12 cellular contexts compared by ENCODE assay signal in the genomic region with DNA sequence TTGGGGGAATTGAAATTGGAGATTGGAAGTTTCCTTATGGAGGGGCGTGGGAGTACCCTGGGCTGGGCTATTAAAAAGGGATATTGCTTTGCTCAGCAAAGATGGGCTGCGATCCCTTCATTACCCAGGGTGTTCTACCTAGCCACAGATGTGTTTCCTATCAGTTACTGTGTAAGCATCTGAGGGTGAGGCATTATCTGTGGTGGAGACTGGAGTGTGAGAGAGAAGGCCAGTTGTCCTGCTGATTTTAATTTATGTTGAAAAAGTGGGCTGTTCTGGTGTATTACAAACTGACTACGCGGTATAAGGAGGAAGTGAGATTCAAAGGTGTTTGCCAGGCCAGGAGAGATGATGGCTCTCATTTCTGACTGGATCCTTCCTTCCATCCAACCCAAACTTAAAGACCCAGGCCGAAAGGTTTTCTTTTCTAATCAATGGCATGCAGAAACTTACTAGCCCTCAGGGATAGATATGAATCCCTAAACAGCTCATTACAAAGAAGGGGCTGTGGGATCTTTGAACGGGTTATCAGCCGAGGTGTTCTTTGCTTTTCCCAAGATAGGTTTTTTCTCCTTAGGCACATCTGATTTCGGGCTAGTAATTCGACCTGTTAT. TPM values are rescaled to one million over a fixed set of nuclear protein-coding genes. Genes with fewer than 3 reads are reported as not detected.
DNase-seq lines count a peak whose midpoint lies in the region; ATAC-seq and TF ChIP-seq lines count a peak whose summit lies in the region.
"Had no signal": no experiment of that assay in that cellular context is flagged by ENCODE, and none has a peak within 500 bp of the region (broad histone marks: within the 10 kb centered on the region; RNA-seq: fewer than 3 reads in every experiment).

No MANE protein-coding gene starts in this region.

- H3K27me3 ChIP-seq in RWPE2 (ENCODE audit: insufficient read depth, poor library complexity, severe bottlenecking) (no peaks in the 10 kb centered on the region), fibroblast of lung (ENCODE audit: control insufficient read depth, insufficient read depth, low read length) (no peaks in the 10 kb centered on the region), osteoblast (ENCODE audit: insufficient read depth, low read length) (no peaks in the 10 kb centered on the region)
- H3K27me3 ChIP-seq: gastroesophageal sphincter had no signal

- H3K9ac ChIP-seq in fibroblast of lung (ENCODE audit: insufficient read depth, low read length): no peak overlapping the region

- no peak for ATAC-seq in RWPE2 (ENCODE audit: low read depth)
- no peak for ATAC-seq in GM21526 (IDR thresholded peaks at IDR 0.05; ENCODE audit: low FRiP score, unreplicated experiment)
- no peak for ATAC-seq in effector memory CD8-positive, alpha-beta T cell (replicated peaks)
- ATAC-seq: gastroesophageal sphincter had no signal

- H3K4me1 ChIP-seq in RWPE2 (ENCODE audit: insufficient read depth, poor library complexity, severe bottlenecking): peaks cover 57% of the 10 kb centered on the region
- peaks cover 32% of the 10 kb centered on the region for H3K4me1 ChIP-seq in fibroblast of lung (ENCODE audit: control insufficient read depth, extremely low read depth, insufficient read depth, low read length)
- H3K4me1 ChIP-seq in osteoblast (ENCODE audit: insufficient read depth, low read length): peaks cover 72% of the 10 kb centered on the region

- H3K4me2 ChIP-seq in fibroblast of lung (ENCODE audit: extremely low read depth, insufficient read depth, low read length) (peak overlapping the region; percentile 62), osteoblast (ENCODE audit: insufficient read depth, low read length) (peak overlapping the region; percentile 75)

- H3K9me3 Mint-ChIP-seq in effector memory CD8-positive, alpha-beta T cell: no peaks in the 10 kb centered on the region
- H3K9me3 Mint-ChIP-seq: activated CD4-positive, alpha-beta T cell treated with anti-CD3 and anti-CD28 coated beads, Interleukin-2, amount 10 ng/mL, durations not matched to agents 24 days and 14 days; CD4-positive, alpha-beta memory T cell had no signal

- H3K79me2 ChIP-seq in fibroblast of lung (ENCODE audit: control insufficient read depth, insufficient read depth, low read length) (peaks cover 65% of the 10 kb centered on the region), osteoblast (ENCODE audit: insufficient read depth, low read length) (peaks cover 84% of the 10 kb centered on the region)

- H3K4me1 Mint-ChIP-seq in effector memory CD8-positive, alpha-beta T cell (ENCODE audit: low read depth in 2 of 2): peaks cover 14 to 16% of the 10 kb centered on the region in 2 donors
- H3K4me1 Mint-ChIP-seq: activated CD4-positive, alpha-beta T cell treated with anti-CD3 and anti-CD28 coated beads, Interleukin-2, amount 10 ng/mL, durations not matched to agents 24 days and 14 days had no signal

- H3K4me3 Mint-ChIP-seq in effector memory CD8-positive, alpha-beta T cell: no peak overlapping the region
- H3K4me3 Mint-ChIP-seq: activated CD4-positive, alpha-beta T cell treated with anti-CD3 and anti-CD28 coated beads, Interleukin-2, amount 10 ng/mL, durations not matched to agents 24 days and 14 days; CD4-positive, alpha-beta memory T cell had no signal

- no peaks in the 10 kb centered on the region for H4K20me1 ChIP-seq in fibroblast of lung (ENCODE audit: control insufficient read depth, extremely low read depth, insufficient read depth, low read length)
- H4K20me1 ChIP-seq in osteoblast (ENCODE audit: insufficient read depth, low read length): peaks cover 7% of the 10 kb centered on the region

- H3K27ac ChIP-seq in RWPE2 (ENCODE audit: poor library complexity, severe bottlenecking): peak overlapping the region; percentile 97
- peak overlapping the region; percentile 69 for H3K27ac ChIP-seq in fibroblast of lung (ENCODE audit: insufficient read depth, low read length)
- H3K27ac ChIP-seq in osteoblast (ENCODE audit: low read depth, low read length): peak overlapping the region; percentile 95

- peaks cover 24% of the 10 kb centered on the region for H3K36me3 ChIP-seq in RWPE2 (ENCODE audit: low read depth)
- no peaks in the 10 kb centered on the region for H3K36me3 ChIP-seq in fibroblast of lung (ENCODE audit: control insufficient read depth, insufficient read depth, low read length)
- H3K36me3 ChIP-seq in osteoblast (ENCODE audit: insufficient read depth, low read length): no peaks in the 10 kb centered on the region
- H3K36me3 ChIP-seq: gastroesophageal sphincter had no signal

- DNase-seq in Daoy (ENCODE audit: low read depth) (peak; percentile 13), RWPE2 (ENCODE audit: low spot score) (no peak), fibroblast of lung (ENCODE audit: low read depth in 2 of 2) (peak in 1 of 2 donors; percentile 56), osteoblast (ENCODE audit: insufficient read length, low spot score, missing footprints) (no peak), DMS153 treated with DMSO at 0.1 percent for 48 hours (lab: John Stamatoyannopoulos, UW; ENCODE audit: unreplicated experiment) (no peak), kidney glomerular epithelial cell (lab: John Stamatoyannopoulos, UW) (no peak)
- no peak for DNase-seq in effector memory CD8-positive, alpha-beta T cell
- DNase-seq: activated CD4-positive, alpha-beta T cell treated with anti-CD3 and anti-CD28 coated beads, Interleukin-2, amount 10 ng/mL, durations not matched to agents 24 days and 14 days; CD4-positive, alpha-beta memory T cell; NCI-H524 had no signal

- H3K9me3 ChIP-seq in RWPE2 (ENCODE audit: severe bottlenecking): no peaks in the 10 kb centered on the region
- no peaks in the 10 kb centered on the region for H3K9me3 ChIP-seq in fibroblast of lung (ENCODE audit: control insufficient read depth, insufficient read depth, low read depth, low read length)
- no peaks in the 10 kb centered on the region for H3K9me3 ChIP-seq in osteoblast (ENCODE audit: low read depth, low read length)
- H3K9me3 ChIP-seq: gastroesophageal sphincter had no signal

- no peak overlapping the region for H3K27ac Mint-ChIP-seq in effector memory CD8-positive, alpha-beta T cell
- H3K27ac Mint-ChIP-seq: activated CD4-positive, alpha-beta T cell treated with anti-CD3 and anti-CD28 coated beads, Interleukin-2, amount 10 ng/mL, durations not matched to agents 24 days and 14 days; CD4-positive, alpha-beta memory T cell had no signal

- H3K36me3 Mint-ChIP-seq in effector memory CD8-positive, alpha-beta T cell (ENCODE audit: insufficient read depth): peaks cover 6% of the 10 kb centered on the region
- H3K36me3 Mint-ChIP-seq: CD4-positive, alpha-beta memory T cell had no signal

- no peak overlapping the region for H2AFZ ChIP-seq in fibroblast of lung (ENCODE audit: low read length)
- no peak overlapping the region for H2AFZ ChIP-seq in osteoblast (ENCODE audit: low read length)

- TF ChIP-seq CTCF in RWPE2 (IDR thresholded peaks at IDR 0.05; ENCODE audit: poor library complexity, severe bottlenecking) (no peak), fibroblast of lung (conservative IDR thresholded peaks at IDR 0.05 in 1 of 2, IDR thresholded peaks at IDR 0.05 in 1 of 2; ENCODE audit: low read depth in 1 of 2, low read length in 2 of 2) (no peak), osteoblast (IDR thresholded peaks at IDR 0.05; ENCODE audit: extremely low read depth, low read depth, low read length) (no peak)

- H3K4me3 ChIP-seq in RWPE2 (ENCODE audit: severe bottlenecking) (no peak overlapping the region), fibroblast of lung (replicated peaks in 1 of 4; ENCODE audit: control extremely low read depth in 1 of 4, insufficient read depth in 1 of 4, low read depth in 3 of 4, low read length in 4 of 4) (peak overlapping the region in 1 of 4 experiments; percentile 3), osteoblast (ENCODE audit: insufficient read depth, low read length) (no peak overlapping the region)
- H3K4me3 ChIP-seq: gastroesophageal sphincter had no signal

- peaks cover 0 to 4% of the 10 kb centered on the region in 2 donors for H3K27me3 Mint-ChIP-seq in effector memory CD8-positive, alpha-beta T cell

RNA-seq across cellular contexts. Expression of gene TCF7L2, which starts 7.6 kb away (rescaled TPM):
- total RNA-seq in Daoy (2014; rRNA removed; shearing (Covaris generic)): 0.60 and 1.9 TPM in 2 replicates
- 4.1 and 5.0 TPM in 2 replicates for total RNA-seq in fibroblast of lung
- polyA plus RNA-seq in fibroblast of lung: 3.4 and 4.7 TPM in 2 replicates
- 12.4 and 15.6 TPM in 2 replicates for polyA plus RNA-seq in fibroblast of lung (2012)
- 14.9 and 19.3 TPM in 2 replicates for polyA minus RNA-seq in fibroblast of lung (ENCODE audit: low replicate concordance)
- 9.0 and 10.6 TPM in 2 replicates for total RNA-seq in osteoblast
